In genomic region chr17:72340836-72341235, GRCh38 we compare ENCODE assay signal across 19 cellular contexts.
"Had no signal": no experiment of that assay in that cellular context is flagged by ENCODE, and none has a peak within 500 bp of the region (broad histone marks: within the 10 kb centered on the region; RNA-seq: fewer than 3 reads in every experiment).

No MANE protein-coding gene starts in this region.

- H3K36me3 ChIP-seq: gastrocnemius medialis, left ventricle myocardium inferior, right atrium auricular region, sigmoid colon, stomach, thoracic aorta, transverse colon had no signal

- H3K27me3 ChIP-seq: right atrium auricular region, sigmoid colon, transverse colon had no signal

- H3K27ac ChIP-seq: gastrocnemius medialis, left ventricle myocardium inferior, right atrium auricular region, sigmoid colon, skin epidermis, stomach, thoracic aorta, transverse colon had no signal

- ATAC-seq: esophagus mucosa; gastrocnemius medialis; naive thymus-derived CD4-positive, alpha-beta T cell had no signal

- H3K4me3 ChIP-seq: gastrocnemius medialis, left ventricle myocardium inferior, lung, right atrium auricular region, sigmoid colon, skin epidermis, stomach, thoracic aorta, transverse colon had no signal

- H3K4me3 Mint-ChIP-seq: naive thymus-derived CD4-positive, alpha-beta T cell; neural crest cell had no signal

- H3K4me1 Mint-ChIP-seq: naive thymus-derived CD4-positive, alpha-beta T cell had no signal

- H3K36me3 Mint-ChIP-seq: naive thymus-derived CD4-positive, alpha-beta T cell had no signal

- H3K4me1 ChIP-seq: gastrocnemius medialis had no signal

- H3K9me3 ChIP-seq: gastrocnemius medialis, left ventricle myocardium inferior, right atrium auricular region, sigmoid colon, stomach, thoracic aorta, transverse colon had no signal

- H3K9me3 Mint-ChIP-seq: neural crest cell had no signal

- DNase-seq: effector memory CD4-positive, alpha-beta T cell; gastrocnemius medialis; glutamatergic neuron; islet precursor cell; left ventricle myocardium inferior; mesendoderm; naive thymus-derived CD4-positive, alpha-beta T cell; sigmoid colon; stimulated activated CD4-positive, alpha-beta T cell treated with anti-CD3 and anti-CD28 coated beads, Interleukin-12 subunit alpha, Interleukin-12 subunit beta, amount 100 ng/mL, for 4 hours; stimulated activated naive CD4-positive, alpha-beta T cell; stomach; substantia nigra; transverse colon had no signal

- H3K27ac Mint-ChIP-seq: naive thymus-derived CD4-positive, alpha-beta T cell had no signal
